11 cellular contexts compared by ENCODE assay signal in genomic region chr16:84885024-84885910, GRCh38.
A peak's percentile ranks its signal among the peaks of the same experiment; 100 is the strongest.
DNase-seq lines count a peak whose midpoint lies in the region; ATAC-seq and TF ChIP-seq lines count a peak whose summit lies in the region.
"Had no signal": no experiment of that assay in that cellular context is flagged by ENCODE, and none has a peak within 500 bp of the region (broad histone marks: within the 10 kb centered on the region; RNA-seq: fewer than 3 reads in every experiment).

No MANE protein-coding gene starts in this region.

- peak overlapping the region; percentile 35 to 67 (median 56) for H3K27ac ChIP-seq in stomach
- H3K27ac ChIP-seq: ovary had no signal

- no peak for ATAC-seq in HG02870 (IDR thresholded peaks at IDR 0.05; ENCODE audit: unreplicated experiment)

- no peak for TF ChIP-seq CTCF in stomach (IDR thresholded peaks at IDR 0.05)

- H3K9me3 ChIP-seq in NT2/D1 (ENCODE audit: insufficient read depth, low read length) (no peaks in the 10 kb centered on the region), stomach (no peaks in the 10 kb centered on the region)
- H3K9me3 ChIP-seq: Caco-2, ovary had no signal

- peak overlapping the region; percentile 45 for H3K9ac ChIP-seq in NT2/D1 (ENCODE audit: insufficient read length, low read depth)

- TF ChIP-seq EP300 in stomach (IDR thresholded peaks at IDR 0.05): no peak

- 18 to 39% (median 30%) methylated on average over 22 of the region's 22 CpGs for WGBS in stomach, 5 donors

- H3K36me3 ChIP-seq in NT2/D1 (ENCODE audit: insufficient read depth, insufficient read length, low read length) (peaks cover 4% of the 10 kb centered on the region), stomach (peaks cover 23 to 92% (median 73%) of the 10 kb centered on the region in 4 donors)
- H3K36me3 ChIP-seq: ovary had no signal

- no peak for TF ChIP-seq POLR2A in stomach (IDR thresholded peaks at IDR 0.05)

- H3K27me3 ChIP-seq in NT2/D1 (ENCODE audit: insufficient read depth, insufficient read length) (no peaks in the 10 kb centered on the region), stomach (no peaks in the 10 kb centered on the region)
- H3K27me3 ChIP-seq: ovary had no signal

- intact Hi-C loops in stomach (cut with DNase I; ENCODE audit: low total_unique reads): no loop called here

- no peak overlapping the region for H3K4me3 ChIP-seq in NT2/D1 (ENCODE audit: insufficient read length, low read depth)
- peak overlapping the region in 2 of 4 donors; percentile 2 to 9 for H3K4me3 ChIP-seq in stomach
- H3K4me3 ChIP-seq: ovary had no signal

- H3K4me1 ChIP-seq in NT2/D1 (ENCODE audit: insufficient read depth, insufficient read length) (peaks cover 17% of the 10 kb centered on the region), stomach (peaks cover 8 to 48% (median 16%) of the 10 kb centered on the region in 4 donors)
- H3K4me1 ChIP-seq: Caco-2 had no signal

- DNase-seq in NT2/D1 (ENCODE audit: low read depth, low spot score): no peak
- peak; percentile 60 for DNase-seq in epidermal melanocyte (ENCODE audit: insufficient read length, low spot score)
- peak; percentile 60 to 69 for DNase-seq in lung microvascular endothelial cell (ENCODE audit: low read depth in 2 of 2)
- DNase-seq in stomach: no peak
- DNase-seq in NCI-H1417 (lab: John Stamatoyannopoulos, UW): no peak
- no peak for DNase-seq in NCI-H1105 treated with DMSO at 0.1 percent for 48 hours (lab: John Stamatoyannopoulos, UW)
- no peak for DNase-seq in HPDE6-E6E7 (ENCODE audit: extremely low spot score)
- DNase-seq: Caco-2, NCI-H1436 had no signal

Comparison
In these comparisons a context has a peak if more than half of its experiments do, and no peak if none do; other contexts are left out.
1. DNase-seq: peak in epidermal melanocyte (single experiment) and lung microvascular endothelial cell (2 of 2); none in NT2/D1 (single experiment), stomach (single experiment), NCI-H1417 (0 of 3), NCI-H1105 treated with DMSO at 0.1 percent for 48 hours (single experiment) and HPDE6-E6E7 (single experiment).